Comparison of ENCODE assay signal across 8 cellular contexts in genomic region chr16:2752035-2752849, GRCh38. TPM values are rescaled to one million over a fixed set of nuclear protein-coding genes. Genes with fewer than 3 reads are reported as not detected.
DNase-seq lines count a peak whose midpoint lies in the region; ATAC-seq, FAIRE-seq and TF ChIP-seq lines count a peak whose summit lies in the region.

Gene SRRM2, plus strand, starts transcription at chr16:2752638. Its CDS starts 3,727 bp downstream, at chr16:2756365.

- H3K27ac ChIP-seq in ascending aorta, result peak within 1 kb of the TSS; percentile 97 to 98
- H3K27ac ChIP-seq in right cardiac atrium (ENCODE audit: low read length), result peak within 1 kb of the TSS; percentile 98

- intact Hi-C loops in ascending aorta (cut with DNase I), result loop anchor here (1.0 to 10.0 kb wide), 5 partner anchors 25 to 327 kb away; partner anchors contain the start of genes CCNF and ELOB
- intact Hi-C loops in right cardiac atrium (cut with DNase I), result no loop called here

- H3K4me1 Mint-ChIP-seq in T-helper 2 cell treated with Interferon-gamma antibody and Interleukin-4, amounts not matched to agents 5 μg/mL and 100 μg/mL, for 36 hours (ENCODE audit: low read depth), result peaks cover 44% of the 10 kb centered on the region

- peak within 1 kb of the TSS; percentile 92 for H3K4me3 Mint-ChIP-seq in T-helper 2 cell treated with Interferon-gamma antibody and Interleukin-4, amounts not matched to agents 5 μg/mL and 100 μg/mL, for 36 hours

- H3K27me3 ChIP-seq in ascending aorta (no peaks in the 10 kb centered on the region), right cardiac atrium (ENCODE audit: control insufficient read depth, insufficient read depth) (no peaks in the 10 kb centered on the region)

- H3K36me3 Mint-ChIP-seq in T-helper 2 cell treated with Interferon-gamma antibody and Interleukin-4, amounts not matched to agents 5 μg/mL and 100 μg/mL, for 36 hours (ENCODE audit: low read depth), result peaks cover 42% of the 10 kb centered on the region

- H3K27ac Mint-ChIP-seq in T-helper 2 cell treated with Interferon-gamma antibody and Interleukin-4, amounts not matched to agents 5 μg/mL and 100 μg/mL, for 36 hours, result peak within 1 kb of the TSS; percentile 97

- H3K36me3 ChIP-seq in ascending aorta, result peaks cover 3 to 12% of the 10 kb centered on the region in 2 donors

- ATAC-seq in GM18508 (IDR thresholded peaks at IDR 0.05; ENCODE audit: insufficient read depth, unreplicated experiment), result peak; percentile 53
- ATAC-seq in HG02981 (IDR thresholded peaks at IDR 0.05; ENCODE audit: unreplicated experiment), result peak; percentile 78
- ATAC-seq in right cardiac atrium, result peak; percentile 94 to 96

- H3K4me1 ChIP-seq in ascending aorta, result peaks cover 18 to 35% of the 10 kb centered on the region in 2 donors
- peaks cover 17% of the 10 kb centered on the region for H3K4me1 ChIP-seq in right cardiac atrium (ENCODE audit: control insufficient read depth, insufficient read depth, low read length)

- DNase-seq in NCI-H2029 (lab: John Stamatoyannopoulos, UW), result peak; percentile 92
- DNase-seq in T-helper 2 cell treated with Interferon-gamma antibody and Interleukin-4, amounts not matched to agents 5 μg/mL and 100 μg/mL, for 36 hours (ENCODE audit: low spot score), result peak; percentile 96
- DNase-seq in ascending aorta (ENCODE audit: low spot score in 2 of 2), result peak; percentile 67 to 97
- peak; percentile 96 to 98 (median 98) for DNase-seq in right cardiac atrium
- DNase-seq in pulmonary artery endothelial cell (ENCODE audit: low read depth, low spot score), result peak; percentile 87
- DNase-seq in urothelium cell line (ENCODE audit: low spot score), result peak; percentile 97

- H3K4me3 ChIP-seq in ascending aorta (peak within 1 kb of the TSS; percentile 86 to 96), right cardiac atrium (ENCODE audit: low read length) (peak within 1 kb of the TSS; percentile 90)

- TF ChIP-seq CTCF in ascending aorta (IDR thresholded peaks at IDR 0.05), result no peak

- no peaks in the 10 kb centered on the region for H3K27me3 Mint-ChIP-seq in T-helper 2 cell treated with Interferon-gamma antibody and Interleukin-4, amounts not matched to agents 5 μg/mL and 100 μg/mL, for 36 hours (ENCODE audit: low read depth)

- FAIRE-seq in urothelium cell line (lab: Jason Lieb, UNC), result no peak

- WGBS in right cardiac atrium, result under 1% methylated on average over 99 of the region's 99 CpGs

- H3K9me3 ChIP-seq in ascending aorta, result no peaks in the 10 kb centered on the region
- H3K9me3 ChIP-seq in right cardiac atrium (ENCODE audit: control insufficient read depth, low read length), result no peaks in the 10 kb centered on the region

- H3K9me3 Mint-ChIP-seq in T-helper 2 cell treated with Interferon-gamma antibody and Interleukin-4, amounts not matched to agents 5 μg/mL and 100 μg/mL, for 36 hours, result no peaks in the 10 kb centered on the region

RNA-seq across cellular contexts. Expression of gene SRRM2, which starts in this region (rescaled TPM):
- 359 TPM for total RNA-seq in ascending aorta
- 100 to 1,000 TPM; 299 to 352 (median 320) TPM for total RNA-seq in right cardiac atrium
- 402 TPM for polyA plus RNA-seq in right cardiac atrium
- 38.5 and 43.9 TPM in 2 replicates for total RNA-seq in pulmonary artery endothelial cell

Comparison
In these comparisons a context has a peak if more than half of its experiments do, and no peak if none do; other contexts are left out.
1. Peak in every context shown above with its lines: DNase-seq, ATAC-seq, H3K4me3 ChIP-seq and H3K27ac ChIP-seq.